In genomic region chr14:31197671-31198070, GRCh38 we compare ENCODE assay signal across 2 cellular contexts.
TF ChIP-seq lines count a peak whose summit lies in the region.

No MANE protein-coding gene starts in this region.

TF ChIP-seq in HepG2, 621 proteins besides CTCF, POLR2A, EP300 and RAD21 (continues in another document):
- TF ChIP-seq ATF4 (CRISPR knock-in tag; IDR thresholded peaks at IDR 0.05) (peak in 1 of 2 experiments; percentile 30; a peak in 2 of 4 replicates), ARID5B (CRISPR knock-in tag; IDR thresholded peaks at IDR 0.05) (peak; percentile 44; the same call in 1 of the 2 replicates), CBX1 (IDR thresholded peaks at IDR 0.05; ENCODE audit: low read depth) (no peak), RARA (CRISPR knock-in tag; IDR thresholded peaks at IDR 0.05) (peak; percentile 79), PLRG1 (conservative IDR thresholded peaks at IDR 0.05) (no peak), ZNF569 (CRISPR knock-in tag; IDR thresholded peaks at IDR 0.05; ENCODE audit: borderline replicate concordance) (no peak), ZNF784 (CRISPR knock-in tag; IDR thresholded peaks at IDR 0.05; ENCODE audit: borderline replicate concordance) (0 out of 2 replicates have a peak, but pooled peaks have one; percentile 47), ZNF678 (CRISPR knock-in tag; IDR thresholded peaks at IDR 0.05) (no peak), GATAD2A (CRISPR knock-in tag; IDR thresholded peaks at IDR 0.05) (peak; percentile 80), SP1 (IDR thresholded peaks at IDR 0.05) (0 out of 2 replicates have a peak, but pooled peaks have one; percentile 0), SP1 (CRISPR knock-in tag; IDR thresholded peaks at IDR 0.05) (no peak), PBX3 (CRISPR knock-in tag; IDR thresholded peaks at IDR 0.05; ENCODE audit: borderline replicate concordance) (no peak), FLYWCH1 (CRISPR knock-in tag; IDR thresholded peaks at IDR 0.05) (no peak), HDAC6 (IDR thresholded peaks at IDR 0.05; ENCODE audit: low read depth, low read length) (0 out of 2 replicates have a peak, but pooled peaks have one; percentile 49), NR2F6 (IDR thresholded peaks at IDR 0.05) (peak; percentile 83), NR2F6 (CRISPR knock-in tag; IDR thresholded peaks at IDR 0.05) (peak; percentile 80), BCL6 (CRISPR knock-in tag; IDR thresholded peaks at IDR 0.05) (0 out of 2 replicates have a peak, but pooled peaks have one; percentile 19), MIER3 (CRISPR knock-in tag; IDR thresholded peaks at IDR 0.05; ENCODE audit: borderline replicate concordance) (no peak), HOXA5 (CRISPR knock-in tag; IDR thresholded peaks at IDR 0.05) (no peak), KDM1A (CRISPR knock-in tag; IDR thresholded peaks at IDR 0.05) (0 out of 2 replicates have a peak, but pooled peaks have one; percentile 8), SOX5 (CRISPR knock-in tag; IDR thresholded peaks at IDR 0.05; ENCODE audit: borderline replicate concordance) (peak; percentile 53; the same call in 1 of the 2 replicates), FOXA1 (IDR thresholded peaks at IDR 0.05) (no peak), FOXA1 (CRISPR knock-in tag; IDR thresholded peaks at IDR 0.05) (peak; percentile 46; the same call in 1 of the 2 replicates), AHR (CRISPR knock-in tag; IDR thresholded peaks at IDR 0.05) (no peak), HOMEZ (CRISPR knock-in tag; IDR thresholded peaks at IDR 0.05; ENCODE audit: low read depth) (peak; percentile 33; the same call in 1 of the 2 replicates), SIX1 (CRISPR knock-in tag; IDR thresholded peaks at IDR 0.05; ENCODE audit: borderline replicate concordance) (0 out of 2 replicates have a peak, but pooled peaks have one; percentile 22), TOPORS (CRISPR knock-in tag; IDR thresholded peaks at IDR 0.05) (0 out of 2 replicates have a peak, but pooled peaks have one; percentile 9)

TF ChIP-seq in GM12878, 131 proteins besides CTCF, POLR2A, EP300 and RAD21:
- TF ChIP-seq TAF1 (IDR thresholded peaks at IDR 0.05; ENCODE audit: borderline replicate concordance, low read depth, low read length) (no peak), HDGF (IDR thresholded peaks at IDR 0.05) (no peak), IKZF1 (conservative IDR thresholded peaks at IDR 0.05) (no peak), HCFC1 (IDR thresholded peaks at IDR 0.05; ENCODE audit: low read length) (no peak), ESRRA (IDR thresholded peaks at IDR 0.05; ENCODE audit: low read length) (no peak), BHLHE40 (IDR thresholded peaks at IDR 0.05; ENCODE audit: borderline replicate concordance in 1 of 2, low read depth in 2 of 2, low read length in 1 of 2) (no peak)
TF ChIP-seq in GM12878: peak in this region for 0.
